1 cellular context compared by ENCODE assay signal in the genomic region with DNA sequence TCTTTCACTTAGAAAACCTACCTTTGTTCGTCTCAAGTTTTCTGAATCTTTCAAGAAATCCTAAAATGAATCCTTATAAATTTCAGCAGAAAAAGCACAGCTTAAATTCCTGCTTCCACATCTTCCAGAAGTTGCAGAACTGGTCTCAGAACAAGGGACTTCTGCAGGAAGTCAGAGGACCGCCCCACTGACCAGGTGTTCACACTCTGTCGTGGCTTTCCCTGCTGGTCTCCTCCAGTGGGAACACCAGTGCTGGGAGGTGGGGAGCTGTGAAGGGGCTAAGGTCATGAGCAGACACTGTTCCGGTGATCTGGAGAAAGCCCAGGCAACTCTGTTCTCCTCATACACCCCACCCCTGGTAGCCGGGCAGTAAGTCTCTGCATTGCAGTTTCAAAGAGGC.
TF ChIP-seq lines count a peak whose summit lies in the region.

No MANE protein-coding gene starts in this region.

TF ChIP-seq in GM23338, 12 proteins besides CTCF, POLR2A, EP300 and RAD21 (continued from another document):
- TF ChIP-seq, protein P1, sequence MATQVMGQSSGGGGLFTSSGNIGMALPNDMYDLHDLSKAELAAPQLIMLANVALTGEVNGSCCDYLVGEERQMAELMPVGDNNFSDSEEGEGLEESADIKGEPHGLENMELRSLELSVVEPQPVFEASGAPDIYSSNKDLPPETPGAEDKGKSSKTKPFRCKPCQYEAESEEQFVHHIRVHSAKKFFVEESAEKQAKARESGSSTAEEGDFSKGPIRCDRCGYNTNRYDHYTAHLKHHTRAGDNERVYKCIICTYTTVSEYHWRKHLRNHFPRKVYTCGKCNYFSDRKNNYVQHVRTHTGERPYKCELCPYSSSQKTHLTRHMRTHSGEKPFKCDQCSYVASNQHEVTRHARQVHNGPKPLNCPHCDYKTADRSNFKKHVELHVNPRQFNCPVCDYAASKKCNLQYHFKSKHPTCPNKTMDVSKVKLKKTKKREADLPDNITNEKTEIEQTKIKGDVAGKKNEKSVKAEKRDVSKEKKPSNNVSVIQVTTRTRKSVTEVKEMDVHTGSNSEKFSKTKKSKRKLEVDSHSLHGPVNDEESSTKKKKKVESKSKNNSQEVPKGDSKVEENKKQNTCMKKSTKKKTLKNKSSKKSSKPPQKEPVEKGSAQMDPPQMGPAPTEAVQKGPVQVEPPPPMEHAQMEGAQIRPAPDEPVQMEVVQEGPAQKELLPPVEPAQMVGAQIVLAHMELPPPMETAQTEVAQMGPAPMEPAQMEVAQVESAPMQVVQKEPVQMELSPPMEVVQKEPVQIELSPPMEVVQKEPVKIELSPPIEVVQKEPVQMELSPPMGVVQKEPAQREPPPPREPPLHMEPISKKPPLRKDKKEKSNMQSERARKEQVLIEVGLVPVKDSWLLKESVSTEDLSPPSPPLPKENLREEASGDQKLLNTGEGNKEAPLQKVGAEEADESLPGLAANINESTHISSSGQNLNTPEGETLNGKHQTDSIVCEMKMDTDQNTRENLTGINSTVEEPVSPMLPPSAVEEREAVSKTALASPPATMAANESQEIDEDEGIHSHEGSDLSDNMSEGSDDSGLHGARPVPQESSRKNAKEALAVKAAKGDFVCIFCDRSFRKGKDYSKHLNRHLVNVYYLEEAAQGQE (IDR thresholded peaks at IDR 0.05; ENCODE audit: unreplicated experiment): no peak
- no peak for TF ChIP-seq EZH2phosphoT487 (IDR thresholded peaks at IDR 0.05; ENCODE audit: unreplicated experiment)
